ENCODE assay signal across 19 cellular contexts in genomic region chr20:41540916-41541315, GRCh38.
A peak's percentile ranks its signal among the peaks of the same experiment; 100 is the strongest.
DNase-seq lines count a peak whose midpoint lies in the region; ATAC-seq and TF ChIP-seq lines count a peak whose summit lies in the region.
"Had no signal": no experiment of that assay in that cellular context is flagged by ENCODE, and none has a peak within 500 bp of the region (broad histone marks: within the 10 kb centered on the region; RNA-seq: fewer than 3 reads in every experiment).

No MANE protein-coding gene starts in this region.

- H3K36me3 ChIP-seq in ascending aorta (no peaks in the 10 kb centered on the region), transverse colon (no peaks in the 10 kb centered on the region)

- H3K4me1 ChIP-seq in right cardiac atrium (ENCODE audit: control insufficient read depth, insufficient read depth, low read length) (no peaks in the 10 kb centered on the region), ascending aorta (peaks cover 0 to 13% of the 10 kb centered on the region in 2 donors), transverse colon (peaks cover 0 to 3% (median 0%) of the 10 kb centered on the region in 4 donors), foreskin keratinocyte (no peaks in the 10 kb centered on the region)

- TF ChIP-seq POLR2A in transverse colon (IDR thresholded peaks at IDR 0.05) = no peak

- no peak overlapping the region for H3K27ac ChIP-seq in right cardiac atrium (ENCODE audit: low read length)
- H3K27ac ChIP-seq in ascending aorta = peak overlapping the region; percentile 55 to 68
- H3K27ac ChIP-seq in transverse colon = no peak overlapping the region
- H3K27ac ChIP-seq in foreskin keratinocyte = no peak overlapping the region
- H3K27ac ChIP-seq: HL-60 had no signal

- in situ Hi-C loops in transverse colon (cut with MboI; ENCODE audit: low pct_ligation_motif_present in 1 of 4, low pct_unique_long_range_greater_than_20kb in 1 of 4, low sequenced_read_pairs in 3 of 4) = no loop called here

- intact Hi-C loops in left ventricle myocardium superior (cut with micrococcal nuclease) = no loop called here
- intact Hi-C loops in right cardiac atrium (cut with DNase I) = no loop called here
- intact Hi-C loops in ascending aorta (cut with DNase I) = no loop called here
- intact Hi-C loops in transverse colon (cut with DNase I; ENCODE audit: low total_unique reads) = no loop called here

- H3K4me3 ChIP-seq in right cardiac atrium (ENCODE audit: low read length) (no peak overlapping the region), ascending aorta (no peak overlapping the region), transverse colon (no peak overlapping the region)
- H3K4me3 ChIP-seq: K562 had no signal

- H3K9me3 ChIP-seq in right cardiac atrium (ENCODE audit: control insufficient read depth, low read length) = no peaks in the 10 kb centered on the region
- H3K9me3 ChIP-seq in ascending aorta = no peaks in the 10 kb centered on the region
- no peaks in the 10 kb centered on the region for H3K9me3 ChIP-seq in transverse colon

- DNase-seq in left ventricle myocardium superior (no peak), right cardiac atrium (no peak), ascending aorta (ENCODE audit: low spot score in 2 of 2) (no peak), globus pallidus (ENCODE audit: low spot score) (peak; percentile 7), transverse colon (no peak), foreskin keratinocyte (no peak), SKM-1 (lab: John Stamatoyannopoulos, UW; ENCODE audit: unreplicated experiment) (no peak)
- DNase-seq: CD4-positive, alpha-beta memory T cell; DMS79 treated with DMSO at 0.1 percent for 48 hours; GDM1; NCI-H1436; NCI-H2081 treated with DMSO at 0.1 percent for 48 hours; NCI-H226; NCI-H526; OCI-M1; RPMI8226 had no signal

- ATAC-seq in left ventricle myocardium superior = peak; percentile 36
- no peak for ATAC-seq in right cardiac atrium
- ATAC-seq in HG03521 (IDR thresholded peaks at IDR 0.05; ENCODE audit: unreplicated experiment) = no peak
- ATAC-seq in foreskin keratinocyte = no peak

- TF ChIP-seq CTCF in ascending aorta (IDR thresholded peaks at IDR 0.05) (no peak), transverse colon (IDR thresholded peaks at IDR 0.05) (no peak), foreskin keratinocyte (conservative IDR thresholded peaks at IDR 0.05) (no peak)

- no peak for TF ChIP-seq EP300 in transverse colon (IDR thresholded peaks at IDR 0.05; ENCODE audit: low read depth)

- no peaks in the 10 kb centered on the region for H3K27me3 ChIP-seq in right cardiac atrium (ENCODE audit: control insufficient read depth, insufficient read depth)
- no peaks in the 10 kb centered on the region for H3K27me3 ChIP-seq in ascending aorta
- no peaks in the 10 kb centered on the region for H3K27me3 ChIP-seq in transverse colon
- no peaks in the 10 kb centered on the region for H3K27me3 ChIP-seq in foreskin keratinocyte

- WGBS in right cardiac atrium = 67% methylated on average over 4 of the region's 4 CpGs
- WGBS in transverse colon (ENCODE audit: low coverage in 1 of 2), 2 donors = 33 to 52% methylated on average over 3 to 4 of the region's 4 CpGs

Comparison
In these comparisons a context has a peak if more than half of its experiments do, and no peak if none do; other contexts are left out.
1. H3K27ac ChIP-seq: peak in ascending aorta (2 of 2); none in right cardiac atrium (single experiment), transverse colon (0 of 4) and foreskin keratinocyte (single experiment).